Comparison of ENCODE assay signal across 1 cellular context in the genomic region with DNA sequence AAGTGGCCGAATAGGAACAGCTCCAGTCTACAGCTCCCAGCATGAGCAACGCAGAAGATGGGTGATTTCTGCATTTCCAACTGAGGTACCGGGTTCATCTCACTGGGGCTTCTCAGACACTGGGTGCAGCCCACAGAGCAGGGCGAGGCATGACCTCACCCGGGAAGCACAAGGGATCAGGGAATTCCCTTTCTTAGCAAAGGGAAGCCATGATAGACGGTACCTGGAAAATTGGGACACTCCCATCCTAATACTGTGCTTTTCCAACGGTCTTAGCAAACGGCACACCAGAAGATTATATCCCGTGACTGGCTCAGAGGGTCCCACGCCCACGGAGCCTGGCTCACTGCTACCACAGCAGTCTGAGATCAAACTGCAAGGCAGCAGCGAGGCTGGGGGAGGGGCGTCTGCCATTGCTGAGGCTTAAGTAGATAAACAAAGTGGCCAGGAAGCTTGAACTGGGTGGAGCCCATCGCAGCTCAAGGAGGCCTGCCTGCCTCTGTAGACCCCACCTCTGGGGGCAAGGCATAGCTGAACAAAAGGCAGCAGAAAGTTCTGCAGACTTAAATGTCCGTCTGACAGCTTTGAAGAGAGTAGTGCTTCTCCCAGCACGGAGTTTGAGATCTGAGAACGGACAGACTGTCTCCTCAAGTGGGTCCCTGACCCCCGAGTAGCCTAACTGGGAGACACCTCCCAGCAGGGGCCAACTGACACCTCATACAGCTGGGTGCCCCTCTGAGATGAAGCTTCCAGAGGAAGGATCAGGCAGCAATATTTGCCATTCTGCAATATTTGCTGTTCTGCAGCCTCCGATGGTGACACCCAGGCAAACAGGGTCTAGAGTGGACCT.
A peak's percentile ranks its signal among the peaks of the same experiment; 100 is the strongest.
TF ChIP-seq lines count a peak whose summit lies in the region.

No MANE protein-coding gene starts in this region.

TF ChIP-seq in H1, 55 proteins besides CTCF, POLR2A, EP300 and RAD21:
- TF ChIP-seq ASH2L (IDR thresholded peaks at IDR 0.05; ENCODE audit: low read length) (peak; percentile 56), RBBP5 (IDR thresholded peaks at IDR 0.05; ENCODE audit: borderline replicate concordance, low read depth, low read length) (0 out of 2 replicates have a peak, but pooled peaks have one; percentile 42)
